ENCODE assay signal across 6 cellular contexts in the genomic region with DNA sequence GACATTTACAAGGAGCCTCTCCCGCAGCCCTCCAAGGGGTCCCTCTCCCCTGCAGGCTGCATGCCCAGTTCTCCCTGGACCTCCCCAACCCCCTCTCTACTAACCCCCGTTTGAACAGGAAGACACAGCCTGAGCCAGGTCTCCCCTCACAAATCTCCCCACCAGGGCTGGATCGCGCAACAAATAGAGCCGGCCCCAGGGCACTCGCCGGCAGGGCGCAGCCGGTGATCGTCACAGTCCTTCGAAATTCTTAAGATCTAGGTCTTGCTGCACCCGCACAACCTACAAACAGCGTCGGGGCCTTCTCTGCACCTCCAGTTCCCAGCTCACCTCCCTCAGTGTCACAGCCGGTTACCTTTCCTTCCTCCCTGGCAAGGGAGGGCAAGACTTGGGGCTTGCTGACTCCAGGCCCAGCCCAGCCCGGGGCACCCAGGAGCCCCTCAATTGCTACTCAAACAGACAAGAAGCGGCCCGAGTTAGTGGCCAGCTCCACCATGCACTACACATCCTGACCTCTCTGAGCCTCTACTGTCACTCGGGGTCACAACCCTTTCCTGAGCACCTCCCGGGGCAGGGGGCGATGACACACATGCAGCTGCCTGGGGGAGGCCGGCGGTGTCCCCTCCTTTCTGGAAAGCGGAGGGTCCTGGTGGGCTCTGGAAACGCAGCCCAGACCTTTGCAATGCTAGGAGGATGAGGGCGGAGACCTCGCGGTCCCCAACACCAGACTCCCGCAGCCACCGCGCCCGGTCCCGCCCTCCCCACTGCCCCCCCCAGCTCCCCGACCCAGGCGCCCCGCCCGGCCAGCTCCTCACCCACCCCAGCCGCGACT. TPM values are rescaled to one million over a fixed set of nuclear protein-coding genes. Genes with fewer than 3 reads are reported as not detected.
"Had no signal": no experiment of that assay in that cellular context is flagged by ENCODE, and none has a peak within 500 bp of the region (broad histone marks: within the 10 kb centered on the region; RNA-seq: fewer than 3 reads in every experiment).

A gene (plus strand): TSS at position 814 of the 832 bp plus-strand sequence. CDS start 63 bp downstream, outside the sequence.

RNA-seq across cellular contexts. Expression of the gene that starts here (rescaled TPM):
- total RNA-seq: ascending aorta, endothelial cell of umbilical vein, kidney epithelial cell, mammary epithelial cell, SJSA1, stomach had no signal
- polyA plus RNA-seq: endothelial cell of umbilical vein, mammary epithelial cell had no signal
